Comparison of ENCODE assay signal across 20 cellular contexts in the genomic region with DNA sequence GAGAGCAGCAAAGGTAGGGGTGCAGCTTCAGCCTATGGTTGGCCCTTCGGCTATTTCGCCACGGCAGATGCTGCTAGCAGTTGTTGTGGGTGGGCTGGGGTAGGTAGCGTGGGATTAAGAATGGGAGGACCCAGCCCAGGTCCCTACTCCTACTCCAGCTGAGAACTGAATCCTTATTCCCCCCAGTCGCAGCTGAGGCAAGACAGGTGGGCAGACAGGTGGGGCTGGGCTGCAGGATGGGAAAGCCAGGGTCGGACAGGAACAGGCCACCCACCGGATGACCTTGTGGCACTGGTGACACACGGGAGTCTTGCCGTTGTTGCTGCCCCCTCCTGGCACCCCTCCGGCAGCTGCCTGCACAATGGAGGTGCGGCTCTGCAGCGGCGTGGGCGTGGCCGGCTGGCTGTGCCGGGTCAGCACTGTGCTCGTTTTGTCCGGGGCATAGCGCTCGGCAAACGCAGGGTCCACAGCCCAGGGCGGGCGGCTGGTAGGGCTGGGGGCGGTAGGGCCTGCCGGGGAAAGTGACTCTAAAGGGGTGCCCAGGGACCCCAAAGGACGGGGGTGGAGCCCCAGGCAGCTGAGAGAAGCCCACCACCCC. TPM values are rescaled to one million over a fixed set of nuclear protein-coding genes. Genes with fewer than 3 reads are reported as not detected.
DNase-seq lines count a peak whose midpoint lies in the region; ATAC-seq, FAIRE-seq and TF ChIP-seq lines count a peak whose summit lies in the region.
"Had no signal": no experiment of that assay in that cellular context is flagged by ENCODE, and none has a peak within 500 bp of the region (broad histone marks: within the 10 kb centered on the region; RNA-seq: fewer than 3 reads in every experiment).

No MANE protein-coding gene starts in this region.

- H3K9me3 Mint-ChIP-seq in HFFc6: no peaks in the 10 kb centered on the region; the same call in 1 of the 2 replicates
- H3K9me3 Mint-ChIP-seq: immature natural killer cell had no signal

- peak overlapping the region in 6 of 11 experiments; percentile 2 to 82 (median 73); a peak in 9 of 22 replicates for H3K27ac ChIP-seq in BLaER1 treated with 17β-estradiol and CSF1 and Interleukin-3, amounts not matched to agents 10 nM and 100 nM
- H3K27ac ChIP-seq in GM12878 (ENCODE audit: control insufficient read depth, insufficient read depth) (no peak overlapping the region), neutrophil (peak overlapping the region; percentile 99), breast epithelium (peak overlapping the region in 1 of 2 donors; percentile 48)
- H3K27ac ChIP-seq: cardiac muscle cell had no signal

- peaks cover 19 to 96% (median 64%) of the 10 kb centered on the region in 11 experiments; a peak in 21 of 22 replicates for H4K20me1 ChIP-seq in BLaER1 treated with 17β-estradiol and CSF1 and Interleukin-3, amounts not matched to agents 10 nM and 100 nM
- no peaks in the 10 kb centered on the region for H4K20me1 ChIP-seq in GM12878 (ENCODE audit: control insufficient read depth, insufficient read depth)

- TF ChIP-seq EP300 in GM12878 (IDR thresholded peaks at IDR 0.05; ENCODE audit: borderline replicate concordance in 1 of 2, control insufficient read depth in 1 of 2, low read depth in 2 of 2, low read length in 2 of 2): no peak

- no peaks in the 10 kb centered on the region for H3K79me2 ChIP-seq in GM12878 (ENCODE audit: control insufficient read depth, insufficient read depth, low read length)

- BruUV-seq in GM12878 (replicated peaks; lab: Mats Ljungman, UMichigan): no TSS peak

- TF ChIP-seq CTCF in HFFc6 (IDR thresholded peaks at IDR 0.05): peak; percentile 42; the same call in 1 of the 2 replicates
- 0 out of 6 replicates have a peak, but pooled peaks of 2 of the 3 experiments have one; percentile 7 to 18 for TF ChIP-seq CTCF in GM12878 (IDR thresholded peaks at IDR 0.05 in 2 of 3, conservative IDR thresholded peaks at IDR 0.05 in 1 of 3; ENCODE audit: control insufficient read depth in 2 of 3, extremely low read depth in 1 of 3, insufficient read depth in 1 of 3, low read depth in 3 of 3, low read length in 3 of 3)
- no peak for TF ChIP-seq CTCF in neutrophil (IDR thresholded peaks at IDR 0.05)
- TF ChIP-seq CTCF in breast epithelium (IDR thresholded peaks at IDR 0.05): no peak

- TF ChIP-seq POLR2A in GM12878 (IDR thresholded peaks at IDR 0.05; ENCODE audit: low read depth, low read length) (no peak; the same call in 1 of the 2 replicates), breast epithelium (IDR thresholded peaks at IDR 0.05) (no peak), GM12891 (IDR thresholded peaks at IDR 0.05; ENCODE audit: low read depth, low read length) (no peak)

- no peaks in the 10 kb centered on the region for H3K27me3 ChIP-seq in BLaER1 treated with 17β-estradiol and CSF1 and Interleukin-3, amounts not matched to agents 10 nM and 100 nM
- H3K27me3 ChIP-seq in GM12878 (replicated peaks in 1 of 2; ENCODE audit: control insufficient read depth in 2 of 2, insufficient read depth in 2 of 2, low read length in 1 of 2) (no peaks in the 10 kb centered on the region), neutrophil (no peaks in the 10 kb centered on the region), breast epithelium (no peaks in the 10 kb centered on the region)
- H3K27me3 ChIP-seq: cardiac muscle cell had no signal

- CTCF ChIA-PET in GM12878 (lab: Yijun Ruan, JAX): interaction anchor here (0.7 to 2.0 kb wide), 2 partner anchors 10 to 99 kb away, joined by 3 to 5 read pairs; no protein-coding TSS in a partner anchor

- H3K9me3 ChIP-seq in BLaER1 treated with 17β-estradiol and CSF1 and Interleukin-3, amounts not matched to agents 10 nM and 100 nM (replicated peaks in 1 of 11): no peaks in the 10 kb centered on the region
- no peaks in the 10 kb centered on the region for H3K9me3 ChIP-seq in GM12878 (replicated peaks; ENCODE audit: control insufficient read depth, insufficient read depth, low read length)
- no peaks in the 10 kb centered on the region for H3K9me3 ChIP-seq in neutrophil
- no peaks in the 10 kb centered on the region for H3K9me3 ChIP-seq in breast epithelium

- no peak overlapping the region; the same call in 1 of the 2 replicates for H3K27ac Mint-ChIP-seq in HFFc6
- H3K27ac Mint-ChIP-seq: immature natural killer cell had no signal

- WGBS in GM12878 (ENCODE audit: insufficient coverage, insufficient replicate concordance, low lambda C conversion rate, missing lambda C conversion rate): 94% methylated on average over 24 of the region's 26 CpGs

- in situ Hi-C loops in GM12878 (cut with MboI): no loop called here

- DNase-seq in HFFc6: no peak
- DNase-seq in GM12878 (ENCODE audit: low read depth, low spot score): no peak
- DNase-seq in breast epithelium (ENCODE audit: low spot score in 2 of 2): no peak
- DNase-seq in GM12891 (ENCODE audit: insufficient read length, low spot score): no peak
- DNase-seq in HK-2 (ENCODE audit: unreplicated experiment): no peak
- no peak for DNase-seq in NCI-H1105 (lab: John Stamatoyannopoulos, UW)
- DNase-seq: activated naive CD4-positive, alpha-beta T cell treated with Interleukin-2 at 50 U/mL for 16 hours; immature natural killer cell; KG1; midbrain; NCI-H1694; NCI-H774; posterior cingulate gyrus; SHP77 treated with DMSO at 0.1 percent for 48 hours had no signal

- H3K4me2 ChIP-seq in BLaER1 treated with 17β-estradiol and CSF1 and Interleukin-3, amounts not matched to agents 10 nM and 100 nM: peak overlapping the region; percentile 74 to 97 (median 83); a peak in 21 of 22 replicates
- H3K4me2 ChIP-seq in GM12878 (ENCODE audit: control insufficient read depth, insufficient read depth): no peak overlapping the region

- ATAC-seq in GM12878: peak; percentile 51

- peaks cover 39% of the 10 kb centered on the region for H3K36me3 Mint-ChIP-seq in HFFc6 (ENCODE audit: low read depth)

- H3K36me3 ChIP-seq in BLaER1 treated with 17β-estradiol and CSF1 and Interleukin-3, amounts not matched to agents 10 nM and 100 nM: peaks cover 65 to 92% (median 85%) of the 10 kb centered on the region in 11 experiments
- peaks cover 0 to 6% of the 10 kb centered on the region in 2 experiments; a peak in 2 of 4 replicates for H3K36me3 ChIP-seq in GM12878 (ENCODE audit: control insufficient read depth in 2 of 2, insufficient read depth in 2 of 2, low read length in 1 of 2)
- peaks cover 98% of the 10 kb centered on the region for H3K36me3 ChIP-seq in neutrophil
- no peaks in the 10 kb centered on the region for H3K36me3 ChIP-seq in breast epithelium

- FAIRE-seq in GM12878 (lab: Jason Lieb, UNC): no peak
- FAIRE-seq in GM12891 (lab: Jason Lieb, UNC): no peak
- FAIRE-seq: endometrium, frontal cortex had no signal

- SMC1A ChIA-PET in GM12878 (lab: Charles Lee; ENCODE audit: uncharacterized antibody, unreplicated experiment): no interaction called here

- H3K4me1 ChIP-seq in BLaER1 treated with 17β-estradiol and CSF1 and Interleukin-3, amounts not matched to agents 10 nM and 100 nM: peaks cover 46 to 76% (median 67%) of the 10 kb centered on the region in 10 experiments
- H3K4me1 ChIP-seq in GM12878 (ENCODE audit: control insufficient read depth, insufficient read depth, low read length) (peaks cover 5% of the 10 kb centered on the region), neutrophil (ENCODE audit: control insufficient read depth in 1 of 2, insufficient read depth in 1 of 2, low read depth in 1 of 2, low read length in 1 of 2) (peaks cover 32 to 37% of the 10 kb centered on the region in 2 experiments), breast epithelium (peaks cover 0 to 4% of the 10 kb centered on the region in 2 donors)

- intact Hi-C loops in GM12878 (cut with micrococcal nuclease; ENCODE audit: unreplicated experiment): no loop called here
- intact Hi-C loops in breast epithelium (cut with DNase I; ENCODE audit: low total_unique reads): no loop called here

- no peak overlapping the region; the same call in 1 of the 2 replicates for H3K4me3 Mint-ChIP-seq in HFFc6
- H3K4me3 Mint-ChIP-seq: B cell, immature natural killer cell had no signal

- H3K9ac ChIP-seq in BLaER1 treated with 17β-estradiol and CSF1 and Interleukin-3, amounts not matched to agents 10 nM and 100 nM: peak overlapping the region in 8 of 11 experiments; percentile 19 to 76 (median 62); a peak in 14 of 22 replicates
- H3K9ac ChIP-seq in GM12878 (ENCODE audit: control insufficient read depth, insufficient read depth, low read length): no peak overlapping the region

- H3K4me1 Mint-ChIP-seq in HFFc6 (ENCODE audit: low read depth): peaks cover 39% of the 10 kb centered on the region

- no peak for TF ChIP-seq RAD21 in GM12878 (IDR thresholded peaks at IDR 0.05; ENCODE audit: insufficient read depth, low read depth, low read length)

- H3K4me3 ChIP-seq in BLaER1 treated with 17β-estradiol and CSF1 and Interleukin-3, amounts not matched to agents 10 nM and 100 nM: peak overlapping the region in 2 of 10 experiments; percentile 9 to 24; a peak in 2 of 20 replicates
- H3K4me3 ChIP-seq in GM12878: no peak overlapping the region
- H3K4me3 ChIP-seq in neutrophil (ENCODE audit: low read depth in 1 of 2, low read length in 1 of 2): no peak overlapping the region
- H3K4me3 ChIP-seq in breast epithelium: no peak overlapping the region
- H3K4me3 ChIP-seq: cardiac muscle cell had no signal

- peaks cover 17% of the 10 kb centered on the region for H3K27me3 Mint-ChIP-seq in HFFc6 (ENCODE audit: insufficient read depth)
- H3K27me3 Mint-ChIP-seq: B cell had no signal

- no peak overlapping the region for H2AFZ ChIP-seq in GM12878 (ENCODE audit: control insufficient read depth, low read depth, low read length)

- POLR2A ChIA-PET in GM12878 (lab: Charles Lee): interaction anchor here (0.6 kb wide), 1 partner anchor 23 kb away, joined by 3 read pairs; no protein-coding TSS in a partner anchor

- RAD21 ChIA-PET in GM12878 (lab: Charles Lee; ENCODE audit: unreplicated experiment): interaction anchor here (0.5 kb wide), 1 partner anchor 14 kb away, joined by 3 read pairs; no protein-coding TSS in a partner anchor

RNA-seq across cellular contexts. Expression of gene PDLIM7, which starts 8.2 kb away (rescaled TPM):
- 100 to 1,000 TPM; 339 to 353 (median 343) TPM for total RNA-seq in HFFc6 (2021; fragmentation: NEBNext Ultra II Directional; extraction: Animal tissue kit (Norgen Biotek cat#: 25700))
- 37.7 and 45.6 TPM in 2 replicates for total RNA-seq in GM12878 (2013; cell fraction: nucleolus; rRNA removed)
- total RNA-seq in GM12878 (2014; rRNA removed) (15.5 and 18.2 TPM in 2 replicates), GM12878 (2014; rRNA removed; fragmentation: Illumina TruSeq; extraction: Trizol) (6.2 and 7.6 TPM in 2 replicates), GM12878 (2021) (30.3 and 36.6 TPM in 2 replicates), breast epithelium (10 to 100 TPM; 17.1 to 61.9 (median 42.6) TPM)
- 8.6 TPM for polyA plus RNA-seq in GM12878 (2011; ENCODE audit: low read depth)
- polyA plus RNA-seq in GM12878 (2011; rRNA removed) (10.2 and 23.1 TPM in 2 replicates), GM12878 (2014; fragmentation: Illumina TruSeq; extraction: Trizol) (1.1 and 5.1 TPM in 2 replicates), GM12878 (2014; fragmentation: Nextera tagmentation; extraction: Ambion mirVana) (1 to 10 TPM in 1 of 2 experiments, under 1 TPM in 1; 0.82 to 2.3 TPM), GM12878 (2014; rRNA removed) (33.3 and 47.9 TPM in 2 replicates), GM12878 (2016; fragmentation: Nextera tagmentation; extraction: Ambion mirVana) (10 to 100 TPM; 35.3 to 35.8 TPM)
- 30.5 and 48.8 TPM in 2 replicates for polyA plus RNA-seq in GM12878 (2011; cell fraction: cytosol; rRNA removed)
- 173 and 211 TPM in 2 replicates for polyA plus RNA-seq in GM12878 (2011; cell fraction: nucleus; rRNA removed)
- polyA plus RNA-seq in GM12878 (2012): 21.0 and 23.7 TPM in 2 replicates
- 15.1 and 21.8 TPM in 2 replicates for polyA minus RNA-seq in GM12878 (2011; rRNA and poly(A)+ RNA removed)
- polyA minus RNA-seq in GM12878 (2011; cell fraction: cytosol; rRNA and poly(A)+ RNA removed): 16.8 and 19.9 TPM in 2 replicates
- 27.6 and 54.2 TPM in 2 replicates for polyA minus RNA-seq in GM12878 (2011; cell fraction: nucleus; rRNA and poly(A)+ RNA removed)
- 38.1 TPM for polyA plus RNA-seq in GM12891 (2012; ENCODE audit: low read depth, missing spikeins)

RNA-seq across cellular contexts. Expression of gene DBN1, which starts 15.8 kb away (rescaled TPM):
- total RNA-seq in HFFc6 (2021; fragmentation: NEBNext Ultra II Directional; extraction: Animal tissue kit (Norgen Biotek cat#: 25700)): 100 to 1,000 TPM; 346 to 394 (median 358) TPM
- total RNA-seq in GM12878 (2013; cell fraction: nucleolus; rRNA removed): 33.1 and 35.4 TPM in 2 replicates
- total RNA-seq in GM12878 (2014; rRNA removed) (36.0 and 42.0 TPM in 2 replicates), GM12878 (2014; rRNA removed; fragmentation: Illumina TruSeq; extraction: Trizol) (16.8 and 19.2 TPM in 2 replicates), GM12878 (2021) (75.4 and 81.0 TPM in 2 replicates), breast epithelium (10 to 100 TPM; 30.7 to 94.6 (median 61.3) TPM)
- 8.1 TPM for polyA plus RNA-seq in GM12878 (2011; ENCODE audit: low read depth)
- polyA plus RNA-seq in GM12878 (2011; rRNA removed) (10.0 and 14.1 TPM in 2 replicates), GM12878 (2014; fragmentation: Illumina TruSeq; extraction: Trizol) (3.2 and 15.9 TPM in 2 replicates), GM12878 (2014; fragmentation: Nextera tagmentation; extraction: Ambion mirVana) (under 1 TPM; 0.18 to 0.62 TPM), GM12878 (2014; rRNA removed) (49.0 and 58.5 TPM in 2 replicates), GM12878 (2016; fragmentation: Nextera tagmentation; extraction: Ambion mirVana) (10 to 100 TPM; 36.5 to 38.0 TPM)
- polyA plus RNA-seq in GM12878 (2011; cell fraction: cytosol; rRNA removed): 12.3 and 18.9 TPM in 2 replicates
- 53.4 and 220 TPM in 2 replicates for polyA plus RNA-seq in GM12878 (2011; cell fraction: nucleus; rRNA removed)
- 13.9 and 24.5 TPM in 2 replicates for polyA plus RNA-seq in GM12878 (2012)
- polyA minus RNA-seq in GM12878 (2011; rRNA and poly(A)+ RNA removed): 12.5 and 16.2 TPM in 2 replicates
- 13.1 and 13.9 TPM in 2 replicates for polyA minus RNA-seq in GM12878 (2011; cell fraction: cytosol; rRNA and poly(A)+ RNA removed)
- 11.1 and 35.8 TPM in 2 replicates for polyA minus RNA-seq in GM12878 (2011; cell fraction: nucleus; rRNA and poly(A)+ RNA removed)
- 36.9 TPM for polyA plus RNA-seq in GM12891 (2012; ENCODE audit: low read depth, missing spikeins)

RNA-seq across cellular contexts. Expression of gene DOK3, which starts 20.4 kb away (rescaled TPM):
- total RNA-seq in HFFc6 (2021; fragmentation: NEBNext Ultra II Directional; extraction: Animal tissue kit (Norgen Biotek cat#: 25700)): 1 to 10 TPM; 1.1 to 2.6 (median 1.3) TPM
- 146 and 175 TPM in 2 replicates for total RNA-seq in GM12878 (2013; cell fraction: nucleolus; rRNA removed)
- total RNA-seq in GM12878 (2014; rRNA removed): 48.8 and 52.6 TPM in 2 replicates
- 16.4 and 17.7 TPM in 2 replicates for total RNA-seq in GM12878 (2014; rRNA removed; fragmentation: Illumina TruSeq; extraction: Trizol)
- 95.3 and 107 TPM in 2 replicates for total RNA-seq in GM12878 (2021)
- polyA plus RNA-seq in GM12878 (2011; ENCODE audit: low read depth): 36.3 TPM
- 26.3 and 51.5 TPM in 2 replicates for polyA plus RNA-seq in GM12878 (2011; rRNA removed)
- 68.7 and 85.6 TPM in 2 replicates for polyA plus RNA-seq in GM12878 (2011; cell fraction: cytosol; rRNA removed)
- 247 and 263 TPM in 2 replicates for polyA plus RNA-seq in GM12878 (2011; cell fraction: nucleus; rRNA removed)
- 84.1 and 86.7 TPM in 2 replicates for polyA plus RNA-seq in GM12878 (2012)
- polyA plus RNA-seq in GM12878 (2014; fragmentation: Illumina TruSeq; extraction: Trizol): 42.7 and 47.0 TPM in 2 replicates
- 1 to 10 TPM; 6.6 to 8.0 TPM for polyA plus RNA-seq in GM12878 (2014; fragmentation: Nextera tagmentation; extraction: Ambion mirVana)
- polyA plus RNA-seq in GM12878 (2014; rRNA removed): 89.0 and 112 TPM in 2 replicates
- 10 to 100 TPM; 53.7 to 68.5 TPM for polyA plus RNA-seq in GM12878 (2016; fragmentation: Nextera tagmentation; extraction: Ambion mirVana)
- 19.3 and 39.3 TPM in 2 replicates for polyA minus RNA-seq in GM12878 (2011; rRNA and poly(A)+ RNA removed)
- 25.3 and 28.3 TPM in 2 replicates for polyA minus RNA-seq in GM12878 (2011; cell fraction: cytosol; rRNA and poly(A)+ RNA removed)
- 35.3 and 49.6 TPM in 2 replicates for polyA minus RNA-seq in GM12878 (2011; cell fraction: nucleus; rRNA and poly(A)+ RNA removed)
- 1 to 10 TPM; 1.6 to 7.2 (median 6.6) TPM for total RNA-seq in breast epithelium
- 73.2 TPM for polyA plus RNA-seq in GM12891 (2012; ENCODE audit: low read depth, missing spikeins)

RNA-seq across cellular contexts. Expression of gene DDX41, which starts 27.5 kb away (rescaled TPM):
- total RNA-seq in HFFc6 (2021; fragmentation: NEBNext Ultra II Directional; extraction: Animal tissue kit (Norgen Biotek cat#: 25700)): 100 to 1,000 TPM in 3 of 6 experiments, 10 to 100 TPM in 3; 83.8 to 105 (median 98.5) TPM
- 139 and 149 TPM in 2 replicates for total RNA-seq in GM12878 (2013; cell fraction: nucleolus; rRNA removed)
- total RNA-seq in GM12878 (2014; rRNA removed) (184 and 215 TPM in 2 replicates), GM12878 (2014; rRNA removed; fragmentation: Illumina TruSeq; extraction: Trizol) (56.3 and 59.3 TPM in 2 replicates), GM12878 (2021) (136 and 149 TPM in 2 replicates), breast epithelium (100 to 1,000 TPM in 2 of 3 donors, 10 to 100 TPM in 1; 76.0 to 110 (median 103) TPM)
- polyA plus RNA-seq in GM12878 (2011; ENCODE audit: low read depth): 86.4 TPM
- polyA plus RNA-seq in GM12878 (2011; rRNA removed) (83.0 and 114 TPM in 2 replicates), GM12878 (2014; fragmentation: Illumina TruSeq; extraction: Trizol) (36.1 and 59.5 TPM in 2 replicates), GM12878 (2014; fragmentation: Nextera tagmentation; extraction: Ambion mirVana) (10 to 100 TPM; 32.7 to 67.6 TPM), GM12878 (2014; rRNA removed) (176 and 216 TPM in 2 replicates), GM12878 (2016; fragmentation: Nextera tagmentation; extraction: Ambion mirVana) (100 to 1,000 TPM in 1 of 2 experiments, 10 to 100 TPM in 1; 85.9 to 101 TPM)
- 164 and 232 TPM in 2 replicates for polyA plus RNA-seq in GM12878 (2011; cell fraction: cytosol; rRNA removed)
- polyA plus RNA-seq in GM12878 (2011; cell fraction: nucleus; rRNA removed): 533 and 587 TPM in 2 replicates
- polyA plus RNA-seq in GM12878 (2012): 160 and 166 TPM in 2 replicates
- 125 and 201 TPM in 2 replicates for polyA minus RNA-seq in GM12878 (2011; rRNA and poly(A)+ RNA removed)
- polyA minus RNA-seq in GM12878 (2011; cell fraction: cytosol; rRNA and poly(A)+ RNA removed): 40.6 and 85.2 TPM in 2 replicates
- polyA minus RNA-seq in GM12878 (2011; cell fraction: nucleus; rRNA and poly(A)+ RNA removed): 141 and 184 TPM in 2 replicates
- 114 TPM for polyA plus RNA-seq in GM12891 (2012; ENCODE audit: low read depth, missing spikeins)

RNA-seq across cellular contexts. Expression of gene PRR7, which starts 42.6 kb away (rescaled TPM):
- 10 to 100 TPM in 4 of 6 experiments, 1 to 10 TPM in 2; 8.9 to 16.9 (median 10.4) TPM for total RNA-seq in HFFc6 (2021; fragmentation: NEBNext Ultra II Directional; extraction: Animal tissue kit (Norgen Biotek cat#: 25700))
- total RNA-seq in GM12878 (2013; cell fraction: nucleolus; rRNA removed): 20.9 and 22.0 TPM in 2 replicates
- 12.0 and 15.3 TPM in 2 replicates for total RNA-seq in GM12878 (2014; rRNA removed)
- total RNA-seq in GM12878 (2014; rRNA removed; fragmentation: Illumina TruSeq; extraction: Trizol): 0.40 and 0.60 TPM in 2 replicates
- total RNA-seq in GM12878 (2021): 15.7 and 15.9 TPM in 2 replicates
- polyA plus RNA-seq in GM12878 (2011; ENCODE audit: low read depth): 0.67 TPM
- 0.89 and 3.9 TPM in 2 replicates for polyA plus RNA-seq in GM12878 (2011; rRNA removed)
- 13.3 and 32.6 TPM in 2 replicates for polyA plus RNA-seq in GM12878 (2011; cell fraction: cytosol; rRNA removed)
- polyA plus RNA-seq in GM12878 (2011; cell fraction: nucleus; rRNA removed): 26.2 and 34.2 TPM in 2 replicates
- polyA plus RNA-seq in GM12878 (2012): 5.0 and 10.6 TPM in 2 replicates
- polyA plus RNA-seq in GM12878 (2014; fragmentation: Illumina TruSeq; extraction: Trizol): 0.09 TPM in 1 of 2 replicates, not detected in the other
- not detected for polyA plus RNA-seq in GM12878 (2014; fragmentation: Nextera tagmentation; extraction: Ambion mirVana)
- polyA plus RNA-seq in GM12878 (2014; rRNA removed): 18.8 and 21.0 TPM in 2 replicates
- polyA plus RNA-seq in GM12878 (2016; fragmentation: Nextera tagmentation; extraction: Ambion mirVana): 1 to 10 TPM; 4.6 TPM
- 0.44 and 2.4 TPM in 2 replicates for polyA minus RNA-seq in GM12878 (2011; rRNA and poly(A)+ RNA removed)
- polyA minus RNA-seq in GM12878 (2011; cell fraction: cytosol; rRNA and poly(A)+ RNA removed): 5.6 and 7.6 TPM in 2 replicates
- 6.2 and 11.8 TPM in 2 replicates for polyA minus RNA-seq in GM12878 (2011; cell fraction: nucleus; rRNA and poly(A)+ RNA removed)
- 1 to 10 TPM in 2 of 3 donors, under 1 TPM in 1; 0.48 to 2.0 (median 1.3) TPM for total RNA-seq in breast epithelium
- 8.4 TPM for polyA plus RNA-seq in GM12891 (2012; ENCODE audit: low read depth, missing spikeins)

Comparison
In these comparisons a context has a peak if more than half of its experiments do, and no peak if none do; other contexts are left out.
1. CTCF ChIP-seq: peak in HFFc6 (single experiment) and GM12878 (2 of 3); none in neutrophil (single experiment) and breast epithelium (0 of 3).
2. RNA of gene PDLIM7, which starts 8.2 kb away (total RNA-seq): 339 to 353 TPM in HFFc6; 17.1 to 61.9 TPM in breast epithelium and 6.2 to 45.6 TPM in GM12878; every median in the first group is over 4 times any median in the second.